30 cellular contexts compared by ENCODE assay signal in the genomic region with DNA sequence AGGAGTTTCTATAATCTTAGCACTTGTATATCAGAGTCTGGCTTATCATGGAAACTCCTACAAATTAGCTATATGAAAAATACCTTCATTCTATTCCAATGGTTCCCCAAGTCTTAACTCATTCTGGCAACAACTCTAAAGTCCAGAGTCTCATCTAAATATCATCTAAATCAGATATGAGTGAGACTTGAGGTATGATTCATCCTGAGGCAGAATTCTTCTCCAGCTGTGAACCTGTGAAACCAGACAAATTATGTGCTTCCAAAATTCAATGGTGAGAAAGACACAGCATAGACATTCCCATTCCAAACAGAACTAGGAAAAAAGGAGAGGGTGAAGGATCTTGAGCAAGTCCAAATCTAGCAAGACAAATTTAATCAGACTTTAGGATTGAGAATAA.
"Had no signal": no experiment of that assay in that cellular context is flagged by ENCODE, and none has a peak within 500 bp of the region (broad histone marks: within the 10 kb centered on the region; RNA-seq: fewer than 3 reads in every experiment).

No MANE protein-coding gene starts in this region.

- H3K4me1 Mint-ChIP-seq: activated naive CD8-positive, alpha-beta T cell treated with anti-CD3 and anti-CD28 coated beads for 36 hours; central memory CD8-positive, alpha-beta T cell had no signal

- H3K36me3 Mint-ChIP-seq: activated naive CD8-positive, alpha-beta T cell treated with anti-CD3 and anti-CD28 coated beads for 36 hours; natural killer cell treated with Interleukin-12 subunit alpha and Interleukin-12 subunit beta and Interleukin-15 and Interleukin-18, amount 100 ng/mL, for 72 hours had no signal

- H3K9ac ChIP-seq: SK-N-SH had no signal

- ATAC-seq: heart right ventricle; left lung; lower lobe of right lung; mucosa of descending colon; natural killer cell treated with Interleukin-12 subunit alpha and Interleukin-12 subunit beta and Interleukin-15 and Interleukin-18, amount 100 ng/mL, for 72 hours had no signal

- H3K27me3 Mint-ChIP-seq: activated naive CD8-positive, alpha-beta T cell treated with anti-CD3 and anti-CD28 coated beads for 36 hours; central memory CD8-positive, alpha-beta T cell; dendritic cell treated with granulocyte-macrophage colony-stimulating factor and Interleukin-4, amounts not matched to agents 40 ng/mL and 50 ng/mL, for 4 days; stimulated activated naive CD8-positive, alpha-beta T cell treated with anti-CD3 and anti-CD28 coated beads, Interleukin-15, Interleukin-2, amounts not matched to agents 100 ng/mL and 50 ng/mL, for 24 hours had no signal

- H3K4me2 ChIP-seq: SK-N-SH had no signal

- H3K27ac ChIP-seq: adrenal gland, heart right ventricle, left lung, lower lobe of right lung, right atrium auricular region, spleen, thyroid gland, VCaP had no signal

- H3K27me3 ChIP-seq: adrenal gland, breast epithelium, heart right ventricle, left lung, right atrium auricular region, spleen, thyroid gland had no signal

- H3K4me3 Mint-ChIP-seq: activated naive CD4-positive, alpha-beta T cell treated with anti-CD3 and anti-CD28 coated beads for 36 hours; activated naive CD8-positive, alpha-beta T cell treated with anti-CD3 and anti-CD28 coated beads for 36 hours; activated T-helper 1 cell treated with anti-CD3 and anti-CD28 coated beads, Interleukin-12 subunit alpha, Interleukin-12 subunit beta, Interleukin-2, Interleukin-4 antibody, amounts not matched to agents 30 ng/mL and 10 ng/mL and 1 ng/mL, durations not matched to agents 14 hours and 24 hours and 36 hours; central memory CD8-positive, alpha-beta T cell; dendritic cell treated with granulocyte-macrophage colony-stimulating factor and Interleukin-4, amounts not matched to agents 40 ng/mL and 50 ng/mL, for 4 days; natural killer cell treated with Interleukin-12 subunit alpha and Interleukin-12 subunit beta and Interleukin-15 and Interleukin-18, amount 100 ng/mL, for 72 hours; stimulated activated naive CD8-positive, alpha-beta T cell treated with anti-CD3 and anti-CD28 coated beads, Interleukin-15, Interleukin-2, amounts not matched to agents 100 ng/mL and 50 ng/mL, for 24 hours; T-helper 1 cell treated with Interleukin-12 subunit alpha and Interleukin-12 subunit beta and Interleukin-4 antibody, amounts not matched to agents 30 μg/mL and 1 μg/mL, for 36 hours had no signal

- H3K9me3 ChIP-seq: adrenal gland, breast epithelium, left lung, lower lobe of right lung, mucosa of descending colon, SK-N-SH, thyroid gland had no signal

- H3K27ac Mint-ChIP-seq: activated naive CD4-positive, alpha-beta T cell treated with anti-CD3 and anti-CD28 coated beads for 36 hours; activated naive CD8-positive, alpha-beta T cell treated with anti-CD3 and anti-CD28 coated beads for 36 hours; activated T-helper 1 cell treated with anti-CD3 and anti-CD28 coated beads, Interleukin-12 subunit alpha, Interleukin-12 subunit beta, Interleukin-2, Interleukin-4 antibody, amounts not matched to agents 30 ng/mL and 10 ng/mL and 1 ng/mL, durations not matched to agents 14 hours and 24 hours and 36 hours; dendritic cell treated with granulocyte-macrophage colony-stimulating factor and Interleukin-4, amounts not matched to agents 40 ng/mL and 50 ng/mL, for 4 days; natural killer cell treated with Interleukin-12 subunit alpha and Interleukin-12 subunit beta and Interleukin-15 and Interleukin-18, amount 100 ng/mL, for 72 hours; stimulated activated naive CD8-positive, alpha-beta T cell treated with anti-CD3 and anti-CD28 coated beads, Interleukin-15, Interleukin-2, amounts not matched to agents 100 ng/mL and 50 ng/mL, for 24 hours; T-helper 1 cell treated with Interleukin-12 subunit alpha and Interleukin-12 subunit beta and Interleukin-4 antibody, amounts not matched to agents 30 μg/mL and 1 μg/mL, for 36 hours had no signal

- H3K4me1 ChIP-seq: breast epithelium, left lung, spleen had no signal

- H3K36me3 ChIP-seq: adrenal gland, breast epithelium, heart right ventricle, left lung, lower lobe of right lung, right atrium auricular region, spleen, thyroid gland had no signal

- H3K4me3 ChIP-seq: adrenal gland, breast epithelium, heart right ventricle, left lung, lower lobe of right lung, mucosa of descending colon, right atrium auricular region, spleen, thyroid gland had no signal

- DNase-seq: activated CD4-positive, alpha-beta T cell treated with anti-CD3 and anti-CD28 coated beads for 4 hours; activated CD4-positive, alpha-beta T cell treated with anti-CD3 and anti-CD28 coated beads, Interleukin-2, amount 50 U/mL, for 48 hours; activated CD8-positive, alpha-beta memory T cell treated with anti-CD3 and anti-CD28 coated beads, Interleukin-2, amount 50 U/mL, for 4 hours; activated effector memory CD4-positive, alpha-beta T cell treated with anti-CD3 and anti-CD28 coated beads, Interleukin-2, amount 50 U/mL, for 16 hours; activated naive CD4-positive, alpha-beta T cell treated with anti-CD3 and anti-CD28 coated beads for 36 hours; activated naive CD8-positive, alpha-beta T cell treated with anti-CD3 and anti-CD28 coated beads for 36 hours; activated T-cell treated with anti-CD3 and anti-CD28 coated beads, Interleukin-2, amount 50 U/mL, for 1 hour; adrenal gland; effector CD4-positive, alpha-beta T cell; erythroblast; foreskin fibroblast; heart right ventricle; left lung; lower lobe of right lung; mesendoderm; mucosa of descending colon; SK-N-SH; spleen; SW 1271; T-helper 9 cell; thyroid gland had no signal

- H3K9me3 Mint-ChIP-seq: activated naive CD4-positive, alpha-beta T cell treated with anti-CD3 and anti-CD28 coated beads for 36 hours; activated naive CD8-positive, alpha-beta T cell treated with anti-CD3 and anti-CD28 coated beads for 36 hours; activated T-helper 1 cell treated with anti-CD3 and anti-CD28 coated beads, Interleukin-12 subunit alpha, Interleukin-12 subunit beta, Interleukin-2, Interleukin-4 antibody, amounts not matched to agents 30 ng/mL and 10 ng/mL and 1 ng/mL, durations not matched to agents 14 hours and 24 hours and 36 hours; central memory CD8-positive, alpha-beta T cell; dendritic cell treated with granulocyte-macrophage colony-stimulating factor and Interleukin-4, amounts not matched to agents 40 ng/mL and 50 ng/mL, for 4 days; T-helper 1 cell treated with Interleukin-12 subunit alpha and Interleukin-12 subunit beta and Interleukin-4 antibody, amounts not matched to agents 30 μg/mL and 1 μg/mL, for 36 hours had no signal
